Comparison of ENCODE assay signal across 8 cellular contexts in the genomic region with DNA sequence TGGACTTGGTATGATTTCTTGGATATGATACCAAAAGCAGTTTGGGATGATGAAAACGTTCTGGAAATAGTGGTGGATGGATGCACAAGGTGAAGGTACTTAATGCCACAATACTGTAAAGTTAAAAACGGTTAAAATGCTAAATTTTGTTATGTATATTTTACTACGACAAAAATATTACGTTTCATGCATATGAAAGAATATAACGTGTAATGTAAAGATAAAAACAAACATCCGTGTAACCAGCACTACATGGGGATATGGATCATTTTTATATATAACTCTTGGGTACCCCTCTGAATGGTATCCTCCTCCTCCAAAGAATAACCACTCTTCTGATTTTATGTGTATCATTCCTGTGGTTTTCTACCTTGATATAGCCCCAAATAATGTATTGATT. TPM values are rescaled to one million over a fixed set of nuclear protein-coding genes. Genes with fewer than 3 reads are reported as not detected.
DNase-seq lines count a peak whose midpoint lies in the region; ATAC-seq and TF ChIP-seq lines count a peak whose summit lies in the region.

No MANE protein-coding gene starts in this region.

- H3K9me3 ChIP-seq in Caco-2 (no peaks in the 10 kb centered on the region), MM.1S (replicated peaks; ENCODE audit: insufficient read depth, low read length) (no peaks in the 10 kb centered on the region), neural cell (ENCODE audit: low read length) (no peaks in the 10 kb centered on the region)

- H3K9ac ChIP-seq in MM.1S (ENCODE audit: low read length) (peak overlapping the region; percentile 28; the same call in 1 of the 2 replicates), neural cell (ENCODE audit: low read length) (peak overlapping the region; percentile 61)

- peak overlapping the region; percentile 38 for H2AFZ ChIP-seq in MM.1S (ENCODE audit: low read length)
- peak overlapping the region; percentile 89 for H2AFZ ChIP-seq in neural cell (ENCODE audit: low read depth, low read length)

- peaks cover 4% of the 10 kb centered on the region for H3K4me1 Mint-ChIP-seq in Caco-2 (ENCODE audit: low read depth, unreplicated experiment)
- peaks cover 33% of the 10 kb centered on the region for H3K4me1 Mint-ChIP-seq in dendritic cell treated with granulocyte-macrophage colony-stimulating factor and Interleukin-4, amounts not matched to agents 40 ng/mL and 50 ng/mL, for 4 days (ENCODE audit: low read depth)

- TF ChIP-seq CTCF in Caco-2 (IDR thresholded peaks at IDR 0.05; ENCODE audit: insufficient read depth in 1 of 2, low read depth in 1 of 2, low read length in 1 of 2, severe bottlenecking in 1 of 2, unreplicated experiment in 1 of 2) = no peak
- no peak for TF ChIP-seq CTCF in MM.1S (IDR thresholded peaks at IDR 0.05; ENCODE audit: low read length)
- no peak for TF ChIP-seq CTCF in neural cell (IDR thresholded peaks at IDR 0.05; ENCODE audit: poor library complexity, severe bottlenecking)

- TF ChIP-seq EP300 in neural cell (conservative IDR thresholded peaks at IDR 0.05; ENCODE audit: poor library complexity, severe bottlenecking) = no peak

- H3K9me3 Mint-ChIP-seq in Caco-2 (ENCODE audit: unreplicated experiment) = peaks cover 5% of the 10 kb centered on the region
- no peaks in the 10 kb centered on the region for H3K9me3 Mint-ChIP-seq in dendritic cell treated with granulocyte-macrophage colony-stimulating factor and Interleukin-4, amounts not matched to agents 40 ng/mL and 50 ng/mL, for 4 days

- peak overlapping the region; percentile 17 for H3K4me3 ChIP-seq in Caco-2 (ENCODE audit: low read depth, low read length)
- peak overlapping the region; percentile 97 for H3K4me3 ChIP-seq in MM.1S (ENCODE audit: low read length)
- peak overlapping the region; percentile 84 for H3K4me3 ChIP-seq in neural cell (ENCODE audit: low read length)

- H3K9me2 ChIP-seq in MM.1S (replicated peaks; ENCODE audit: insufficient read depth, low read length) = no peaks in the 10 kb centered on the region
- H3K9me2 ChIP-seq in neural cell (ENCODE audit: insufficient read depth, low read length) = no peaks in the 10 kb centered on the region

- no peaks in the 10 kb centered on the region for H4K20me1 ChIP-seq in MM.1S (ENCODE audit: insufficient read depth, low read length)
- H4K20me1 ChIP-seq in neural cell (ENCODE audit: insufficient read depth) = no peaks in the 10 kb centered on the region

- CTCF ChIA-PET in Caco-2 (lab: Charles Lee) = interaction anchor here (0.7 to 1.5 kb wide), 6 partner anchors 12 to 447 kb away, joined by 3 to 33 read pairs (median 4); a partner anchor contains a TSS

- H3K4me3 Mint-ChIP-seq in Caco-2 (ENCODE audit: unreplicated experiment) = peak overlapping the region; percentile 99
- no peak overlapping the region for H3K4me3 Mint-ChIP-seq in dendritic cell treated with granulocyte-macrophage colony-stimulating factor and Interleukin-4, amounts not matched to agents 40 ng/mL and 50 ng/mL, for 4 days

- H3K27ac Mint-ChIP-seq in Caco-2 (ENCODE audit: unreplicated experiment) = no peak overlapping the region
- peak overlapping the region; percentile 88 for H3K27ac Mint-ChIP-seq in dendritic cell treated with granulocyte-macrophage colony-stimulating factor and Interleukin-4, amounts not matched to agents 40 ng/mL and 50 ng/mL, for 4 days

- H3K27ac ChIP-seq in MM.1S (ENCODE audit: low read length) (peak overlapping the region; percentile 20; the same call in 1 of the 2 replicates), neural cell (ENCODE audit: low read length) (peak overlapping the region; percentile 74)

- H3K4me1 ChIP-seq in Caco-2 (no peaks in the 10 kb centered on the region), MM.1S (ENCODE audit: low read length) (peaks cover 21% of the 10 kb centered on the region)

- no peak for ATAC-seq in GM18867 (IDR thresholded peaks at IDR 0.05; ENCODE audit: unreplicated experiment)

- H3K36me3 Mint-ChIP-seq in Caco-2 (ENCODE audit: insufficient read depth, unreplicated experiment) = peaks cover 28% of the 10 kb centered on the region
- H3K36me3 Mint-ChIP-seq in dendritic cell treated with granulocyte-macrophage colony-stimulating factor and Interleukin-4, amounts not matched to agents 40 ng/mL and 50 ng/mL, for 4 days (ENCODE audit: low read depth) = peaks cover 10% of the 10 kb centered on the region

- TSS peak; percentile 91 for BruUV-seq in Caco-2 (replicated peaks; lab: Mats Ljungman, UMichigan)

- intact Hi-C loops in Caco-2 (cut with micrococcal nuclease; ENCODE audit: unreplicated experiment) = loop anchor here (1.0 to 10.0 kb wide), 4 partner anchors 13 to 470 kb away; a partner anchor contains a TSS
- intact Hi-C loops in dendritic cell treated with granulocyte-macrophage colony-stimulating factor and Interleukin-4, amounts not matched to agents 40 ng/mL and 50 ng/mL, for 4 days (cut with micrococcal nuclease) = loop anchor here (1.0 to 10.0 kb wide), 3 partner anchors 85 to 470 kb away; a partner anchor contains a TSS

- no peaks in the 10 kb centered on the region for H3K27me3 Mint-ChIP-seq in Caco-2 (ENCODE audit: insufficient read depth, unreplicated experiment)
- no peaks in the 10 kb centered on the region for H3K27me3 Mint-ChIP-seq in dendritic cell treated with granulocyte-macrophage colony-stimulating factor and Interleukin-4, amounts not matched to agents 40 ng/mL and 50 ng/mL, for 4 days

- DNase-seq in Caco-2 (no peak), MM.1S (no peak), HuH-7.5 (ENCODE audit: low spot score) (no peak), hippocampal formation (lab: John Stamatoyannopoulos, UW) (no peak)
- DNase-seq in stimulated activated CD4-positive, alpha-beta T cell treated with anti-CD3 and anti-CD28 coated beads, Interleukin-4, amount 100 ng/mL, for 1 hour = no peak

- H3K36me3 ChIP-seq in Caco-2 (ENCODE audit: control insufficient read depth, insufficient read depth, low read length) (no peaks in the 10 kb centered on the region), MM.1S (replicated peaks; ENCODE audit: insufficient read depth, low read length) (peaks cover 3% of the 10 kb centered on the region; the same call in 1 of the 2 replicates), neural cell (ENCODE audit: insufficient read depth, low read length) (no peaks in the 10 kb centered on the region)

- no peak for TF ChIP-seq RAD21 in neural cell (conservative IDR thresholded peaks at IDR 0.05)

- H3K4me2 ChIP-seq in MM.1S (ENCODE audit: low read depth, low read length) (peak overlapping the region; percentile 48), neural cell (ENCODE audit: low read length) (peak overlapping the region; percentile 56)

- H3K79me2 ChIP-seq in MM.1S (ENCODE audit: low read length) (peaks cover 42% of the 10 kb centered on the region), neural cell (replicated peaks; ENCODE audit: insufficient read depth, low read length) (peaks cover 20% of the 10 kb centered on the region)

- H3K27me3 ChIP-seq in Caco-2 (replicated peaks; ENCODE audit: control insufficient read depth, insufficient read depth, low read length) (no peaks in the 10 kb centered on the region), MM.1S (replicated peaks; ENCODE audit: insufficient read depth, low read length) (no peaks in the 10 kb centered on the region), neural cell (ENCODE audit: insufficient read depth, low read depth, low read length) (no peaks in the 10 kb centered on the region)

- H3F3A ChIP-seq in MM.1S (ENCODE audit: insufficient read depth, low read length) (peaks cover 11% of the 10 kb centered on the region; the same call in 1 of the 2 replicates), neural cell (ENCODE audit: insufficient read depth, low read length, poor library complexity, severe bottlenecking) (no peaks in the 10 kb centered on the region)

- POLR2A ChIA-PET in Caco-2 (lab: Charles Lee) = interaction anchor here (0.9 to 2.1 kb wide), 6 partner anchors 12 to 408 kb away, joined by 3 to 21 read pairs (median 6); a partner anchor contains a TSS

TF ChIP-seq in neural cell, 6 proteins besides CTCF, POLR2A, EP300 and RAD21:
- TF ChIP-seq EZH2 (IDR thresholded peaks at IDR 0.05; ENCODE audit: borderline replicate concordance, insufficient read depth, low read length, poor library complexity, severe bottlenecking) (no peak), SMC3 (conservative IDR thresholded peaks at IDR 0.05; ENCODE audit: poor library complexity) (no peak), MXI1 (conservative IDR thresholded peaks at IDR 0.05; ENCODE audit: poor library complexity, severe bottlenecking) (no peak), TAF1 (IDR thresholded peaks at IDR 0.05; ENCODE audit: low read depth) (no peak), POLR2AphosphoS5 (IDR thresholded peaks at IDR 0.05) (no peak)
- TF ChIP-seq, protein P1, sequence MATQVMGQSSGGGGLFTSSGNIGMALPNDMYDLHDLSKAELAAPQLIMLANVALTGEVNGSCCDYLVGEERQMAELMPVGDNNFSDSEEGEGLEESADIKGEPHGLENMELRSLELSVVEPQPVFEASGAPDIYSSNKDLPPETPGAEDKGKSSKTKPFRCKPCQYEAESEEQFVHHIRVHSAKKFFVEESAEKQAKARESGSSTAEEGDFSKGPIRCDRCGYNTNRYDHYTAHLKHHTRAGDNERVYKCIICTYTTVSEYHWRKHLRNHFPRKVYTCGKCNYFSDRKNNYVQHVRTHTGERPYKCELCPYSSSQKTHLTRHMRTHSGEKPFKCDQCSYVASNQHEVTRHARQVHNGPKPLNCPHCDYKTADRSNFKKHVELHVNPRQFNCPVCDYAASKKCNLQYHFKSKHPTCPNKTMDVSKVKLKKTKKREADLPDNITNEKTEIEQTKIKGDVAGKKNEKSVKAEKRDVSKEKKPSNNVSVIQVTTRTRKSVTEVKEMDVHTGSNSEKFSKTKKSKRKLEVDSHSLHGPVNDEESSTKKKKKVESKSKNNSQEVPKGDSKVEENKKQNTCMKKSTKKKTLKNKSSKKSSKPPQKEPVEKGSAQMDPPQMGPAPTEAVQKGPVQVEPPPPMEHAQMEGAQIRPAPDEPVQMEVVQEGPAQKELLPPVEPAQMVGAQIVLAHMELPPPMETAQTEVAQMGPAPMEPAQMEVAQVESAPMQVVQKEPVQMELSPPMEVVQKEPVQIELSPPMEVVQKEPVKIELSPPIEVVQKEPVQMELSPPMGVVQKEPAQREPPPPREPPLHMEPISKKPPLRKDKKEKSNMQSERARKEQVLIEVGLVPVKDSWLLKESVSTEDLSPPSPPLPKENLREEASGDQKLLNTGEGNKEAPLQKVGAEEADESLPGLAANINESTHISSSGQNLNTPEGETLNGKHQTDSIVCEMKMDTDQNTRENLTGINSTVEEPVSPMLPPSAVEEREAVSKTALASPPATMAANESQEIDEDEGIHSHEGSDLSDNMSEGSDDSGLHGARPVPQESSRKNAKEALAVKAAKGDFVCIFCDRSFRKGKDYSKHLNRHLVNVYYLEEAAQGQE (IDR thresholded peaks at IDR 0.05; ENCODE audit: borderline replicate concordance) = no peak
TF ChIP-seq in neural cell: peak in this region for 0.

RNA-seq across cellular contexts. Expression of a gene that starts 0.9 kb away (rescaled TPM):
- 42.8 and 52.0 TPM in 2 replicates for total RNA-seq in Caco-2 (2022)
- polyA plus RNA-seq in neural cell = 9.3 and 13.0 TPM in 2 replicates
- 10.0 and 10.1 TPM in 2 replicates for polyA minus RNA-seq in neural cell

Comparison
In these comparisons a context has a peak if more than half of its experiments do, and no peak if none do; other contexts are left out.
1. H3K4me3 ChIP-seq: peak in every context shown above with its lines; median percentile 97 in MM.1S; 84 in neural cell; 17 in Caco-2.